ENCODE assay signal across 9 cellular contexts in genomic region chr6:156395276-156395675, GRCh38.
DNase-seq lines count a peak whose midpoint lies in the region; ATAC-seq and TF ChIP-seq lines count a peak whose summit lies in the region.
"Had no signal": no experiment of that assay in that cellular context is flagged by ENCODE, and none has a peak within 500 bp of the region (broad histone marks: within the 10 kb centered on the region; RNA-seq: fewer than 3 reads in every experiment).

No MANE protein-coding gene starts in this region.

- H3K4me2 ChIP-seq in hepatocyte = no peak overlapping the region
- H3K4me2 ChIP-seq: A549 had no signal

- H3K36me3 ChIP-seq in stomach = no peaks in the 10 kb centered on the region
- no peaks in the 10 kb centered on the region for H3K36me3 ChIP-seq in hepatocyte (replicated peaks; ENCODE audit: insufficient read depth, low read depth)

- H3K9me2 ChIP-seq in hepatocyte (replicated peaks; ENCODE audit: insufficient read depth) = no peaks in the 10 kb centered on the region

- no peak overlapping the region for H2AFZ ChIP-seq in hepatocyte

- TF ChIP-seq POLR2A in stomach (IDR thresholded peaks at IDR 0.05) = no peak

- H3K4me1 ChIP-seq in stomach (peaks cover 4 to 6% (median 5%) of the 10 kb centered on the region in 4 donors), hepatocyte (ENCODE audit: insufficient read depth) (no peaks in the 10 kb centered on the region)
- H3K4me1 ChIP-seq: A549 had no signal

- H3K27me3 ChIP-seq in stomach (peaks cover 0 to 20% (median 0%) of the 10 kb centered on the region in 3 donors), hepatocyte (no peaks in the 10 kb centered on the region)

- H3K27ac ChIP-seq in stomach (no peak overlapping the region), hepatocyte (no peak overlapping the region)
- H3K27ac ChIP-seq: A549 had no signal

- intact Hi-C loops in stomach (cut with DNase I; ENCODE audit: low total_unique reads) = no loop called here

- no peaks in the 10 kb centered on the region for H3K79me2 ChIP-seq in hepatocyte

- DNase-seq in activated CD4-positive, CD25-positive, alpha-beta regulatory T cell treated with anti-CD3 and anti-CD28 coated beads, Interleukin-2, amount 50 U/mL, for 16 hours (ENCODE audit: low read depth, low spot score) = peak; percentile 21
- no peak for DNase-seq in activated CD4-positive, CD25-positive, alpha-beta regulatory T cell treated with anti-CD3 and anti-CD28 coated beads, Interleukin-2, amount 50 U/mL, for 72 hours
- DNase-seq in activated effector memory CD4-positive, alpha-beta T cell treated with Interleukin-2 at 50 U/mL for 16 hours = peak; percentile 46
- DNase-seq in stomach (peak; percentile 38), NCI-H524 treated with DMSO at 0.1 percent for 48 hours (lab: John Stamatoyannopoulos, UW) (no peak), hepatocyte (ENCODE audit: low spot score) (no peak), dermis blood vessel endothelial cell (no peak)

- ATAC-seq in HG03521 (IDR thresholded peaks at IDR 0.05; ENCODE audit: unreplicated experiment) = peak; percentile 67
- ATAC-seq: A549 had no signal

- no peaks in the 10 kb centered on the region for H3K9me3 ChIP-seq in stomach
- H3K9me3 ChIP-seq in hepatocyte (ENCODE audit: low read depth) = no peaks in the 10 kb centered on the region
- H3K9me3 ChIP-seq: A549 had no signal

- TF ChIP-seq EP300 in stomach (IDR thresholded peaks at IDR 0.05) = no peak

- H4K20me1 ChIP-seq in hepatocyte (ENCODE audit: insufficient read depth, poor library complexity, severe bottlenecking) = no peaks in the 10 kb centered on the region

- TF ChIP-seq CTCF in stomach (IDR thresholded peaks at IDR 0.05) (no peak), hepatocyte (IDR thresholded peaks at IDR 0.05; ENCODE audit: poor library complexity) (no peak)

- 55 to 73% (median 67%) methylated on average over 6 of the region's 6 CpGs for WGBS in stomach, 5 donors
- WGBS in hepatocyte (ENCODE audit: low lambda C conversion rate, missing lambda C conversion rate) = 78% methylated on average over 6 of the region's 6 CpGs

- no peak overlapping the region for H3K4me3 ChIP-seq in stomach
- H3K4me3 ChIP-seq in hepatocyte = no peak overlapping the region
- H3K4me3 ChIP-seq: A549 had no signal

Comparison
In these comparisons a context has a peak if more than half of its experiments do, and no peak if none do; other contexts are left out.
1. DNase-seq: peak in activated CD4-positive, CD25-positive, alpha-beta regulatory T cell treated with anti-CD3 and anti-CD28 coated beads, Interleukin-2, amount 50 U/mL, for 16 hours (single experiment), activated effector memory CD4-positive, alpha-beta T cell treated with Interleukin-2 at 50 U/mL for 16 hours (single experiment) and stomach (single experiment); none in activated CD4-positive, CD25-positive, alpha-beta regulatory T cell treated with anti-CD3 and anti-CD28 coated beads, Interleukin-2, amount 50 U/mL, for 72 hours (single experiment), NCI-H524 treated with DMSO at 0.1 percent for 48 hours (single experiment), hepatocyte (single experiment) and dermis blood vessel endothelial cell (single experiment).